ENCODE assay signal across 8 cellular contexts in the genomic region with DNA sequence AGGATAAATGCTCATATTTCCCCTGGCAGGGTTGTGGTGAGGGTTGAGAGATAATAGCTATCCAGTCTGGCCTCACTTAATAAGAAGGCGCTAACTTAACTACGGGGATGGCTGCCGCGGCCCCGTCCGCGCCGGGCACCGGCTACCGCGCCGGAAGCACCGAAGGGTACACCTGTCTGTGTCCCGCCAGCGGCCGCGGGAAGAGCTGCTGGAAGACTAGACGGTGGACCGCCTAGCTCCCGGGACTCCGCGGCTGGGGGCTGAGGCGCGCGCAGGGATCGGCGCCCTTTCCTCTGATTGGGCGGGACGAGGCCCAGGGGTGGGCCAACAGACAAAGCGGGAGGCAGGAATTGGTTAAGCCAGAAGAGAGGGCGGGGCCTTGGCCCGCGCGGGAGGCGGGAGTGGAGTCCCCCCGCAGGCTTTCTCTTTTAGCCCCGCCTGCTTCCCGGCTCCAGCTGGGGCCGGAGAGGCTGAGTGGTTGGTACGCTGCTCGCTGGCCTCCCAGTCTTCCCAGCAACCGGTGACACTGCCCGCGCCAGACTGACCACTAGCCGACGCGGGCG. TPM values are rescaled to one million over a fixed set of nuclear protein-coding genes. Genes with fewer than 3 reads are reported as not detected.
A peak's percentile ranks its signal among the peaks of the same experiment; 100 is the strongest.
DNase-seq lines count a peak whose midpoint lies in the region; ATAC-seq, FAIRE-seq and TF ChIP-seq lines count a peak whose summit lies in the region.

A gene (plus strand): TSS at position 431 of the 563 bp plus-strand sequence. CDS start 9,051 bp downstream, outside the sequence.

- peaks cover 1% of the 10 kb centered on the region; the same call in 1 of the 2 replicates for H3K36me3 ChIP-seq in Caco-2 (ENCODE audit: control insufficient read depth, insufficient read depth, low read length)
- peaks cover 1% of the 10 kb centered on the region for H3K36me3 ChIP-seq in effector memory CD4-positive, alpha-beta T cell (ENCODE audit: control insufficient read depth, insufficient read depth, low read length)

- peaks cover 3% of the 10 kb centered on the region for H3K27me3 Mint-ChIP-seq in Caco-2 (ENCODE audit: insufficient read depth, unreplicated experiment)
- no peaks in the 10 kb centered on the region for H3K27me3 Mint-ChIP-seq in memory B cell

- no peaks in the 10 kb centered on the region for H3K9me3 ChIP-seq in Caco-2
- H3K9me3 ChIP-seq in effector memory CD4-positive, alpha-beta T cell (ENCODE audit: control insufficient read depth, low read length): no peaks in the 10 kb centered on the region

- H3K36me3 Mint-ChIP-seq in Caco-2 (ENCODE audit: insufficient read depth, unreplicated experiment) (peaks cover 23% of the 10 kb centered on the region), memory B cell (peaks cover 3% of the 10 kb centered on the region)

- H3K27me3 ChIP-seq in Caco-2 (replicated peaks; ENCODE audit: control insufficient read depth, insufficient read depth, low read length): no peaks in the 10 kb centered on the region
- peaks cover 4% of the 10 kb centered on the region for H3K27me3 ChIP-seq in effector memory CD4-positive, alpha-beta T cell (replicated peaks; ENCODE audit: control insufficient read depth, insufficient read depth, low read length, poor library complexity, severe bottlenecking)

- peak within 1 kb of the TSS; percentile 96 for H3K27ac ChIP-seq in effector memory CD4-positive, alpha-beta T cell (ENCODE audit: insufficient read depth, low read length, poor library complexity, severe bottlenecking)

- CTCF ChIA-PET in Caco-2 (lab: Charles Lee): interaction anchor here (0.6 to 2.8 kb wide), 4 partner anchors 11 to 85 kb away, joined by 5 to 46 read pairs (median 12); a partner anchor contains a TSS
- CTCF ChIA-PET in activated CD8-positive, alpha-beta memory T cell treated with anti-CD3 and anti-CD28 coated beads for 36 hours (lab: Charles Lee): interaction anchor here (0.9 to 2.4 kb wide), 6 partner anchors 11 to 35 kb away, joined by 3 to 12 read pairs (median 6); a partner anchor contains a TSS

- peak within 1 kb of the TSS; percentile 95 for H3K27ac Mint-ChIP-seq in Caco-2 (ENCODE audit: unreplicated experiment)
- no peak within 1 kb of the TSS for H3K27ac Mint-ChIP-seq in memory B cell

- POLR2A ChIA-PET in Caco-2 (lab: Charles Lee): interaction anchor here (0.5 to 3.4 kb wide), 8 partner anchors 11 to 69 kb away, joined by 3 to 57 read pairs (median 7); a partner anchor contains a TSS
- POLR2A ChIA-PET in activated CD8-positive, alpha-beta memory T cell treated with anti-CD3 and anti-CD28 coated beads for 36 hours (lab: Charles Lee): interaction anchor here (1.1 to 3.1 kb wide), 5 partner anchors 11 to 25 kb away, joined by 4 to 32 read pairs (median 8); a partner anchor contains a TSS

- peak within 1 kb of the TSS; percentile 87 for H3K4me3 ChIP-seq in Caco-2 (ENCODE audit: low read depth, low read length)
- peak within 1 kb of the TSS; percentile 92 for H3K4me3 ChIP-seq in effector memory CD4-positive, alpha-beta T cell (ENCODE audit: insufficient read depth, low read depth, low read length, poor library complexity, severe bottlenecking)

- TF ChIP-seq CTCF in Caco-2 (IDR thresholded peaks at IDR 0.05; ENCODE audit: insufficient read depth in 1 of 2, low read depth in 1 of 2, low read length in 1 of 2, severe bottlenecking in 1 of 2, unreplicated experiment in 1 of 2): no peak

- no peak for FAIRE-seq in HTR-8/SVneo (lab: Jason Lieb, UNC)

- H3K4me1 ChIP-seq in Caco-2: no peaks in the 10 kb centered on the region
- H3K4me1 ChIP-seq in effector memory CD4-positive, alpha-beta T cell (ENCODE audit: control insufficient read depth, insufficient read depth, low read length, poor library complexity, severe bottlenecking): peaks cover 14% of the 10 kb centered on the region

- peak; percentile 78 for ATAC-seq in GM21381 (IDR thresholded peaks at IDR 0.05; ENCODE audit: unreplicated experiment)
- peak; percentile 78 for ATAC-seq in memory B cell (ENCODE audit: low read depth)

- DNase-seq in Caco-2 (peak; percentile 97 to 98), HTR-8/SVneo (ENCODE audit: insufficient read length, low spot score) (peak; percentile 94), NOMO-1 treated with DMSO at 0.1 percent for 48 hours (lab: John Stamatoyannopoulos, UW; ENCODE audit: unreplicated experiment) (peak; percentile 96), memory B cell (ENCODE audit: low spot score in 2 of 2) (peak; percentile 83 to 89)
- peak; percentile 84 to 92 (median 89) for DNase-seq in effector memory CD4-positive, alpha-beta T cell
- peak; percentile 89 for DNase-seq in stimulated activated CD8-positive, alpha-beta memory T cell treated with anti-CD3 and anti-CD28 coated beads, Interleukin-12 subunit alpha, Interleukin-12 subunit beta, amount 100 ng/mL, for 1 hour (ENCODE audit: low read depth)

- intact Hi-C loops in Caco-2 (cut with micrococcal nuclease; ENCODE audit: unreplicated experiment): loop anchor here (1.0 kb wide), 4 partner anchors 12 to 68 kb away; a partner anchor contains a TSS

- H3K4me1 Mint-ChIP-seq in Caco-2 (ENCODE audit: low read depth, unreplicated experiment): no peaks in the 10 kb centered on the region
- H3K4me1 Mint-ChIP-seq in memory B cell: peaks cover 15% of the 10 kb centered on the region

- no TSS peak for BruUV-seq in Caco-2 (replicated peaks; lab: Mats Ljungman, UMichigan)

- H3K4me3 Mint-ChIP-seq in Caco-2 (ENCODE audit: unreplicated experiment) (no peak within 1 kb of the TSS), memory B cell (no peak within 1 kb of the TSS)

- H3K9me3 Mint-ChIP-seq in Caco-2 (ENCODE audit: unreplicated experiment): no peaks in the 10 kb centered on the region
- no peaks in the 10 kb centered on the region for H3K9me3 Mint-ChIP-seq in memory B cell

RNA-seq across cellular contexts. Expression of the gene that starts here (rescaled TPM):
- total RNA-seq in Caco-2 (2022): 27.3 and 29.1 TPM in 2 replicates
- 10 to 100 TPM; 49.1 to 50.3 TPM for total RNA-seq in activated CD8-positive, alpha-beta memory T cell treated with anti-CD3 and anti-CD28 coated beads for 36 hours

Comparison
In these comparisons a context has a peak if more than half of its experiments do, and no peak if none do; other contexts are left out.
1. Peak in every context shown above with its lines: DNase-seq, ATAC-seq, H3K4me3 ChIP-seq and H3K27ac ChIP-seq.